9 cellular contexts compared by ENCODE assay signal in genomic region chr7:140084972-140085371, GRCh38. TPM values are rescaled to one million over a fixed set of nuclear protein-coding genes. Genes with fewer than 3 reads are reported as not detected.
DNase-seq lines count a peak whose midpoint lies in the region; ATAC-seq and TF ChIP-seq lines count a peak whose summit lies in the region.
"Had no signal": no experiment of that assay in that cellular context is flagged by ENCODE, and none has a peak within 500 bp of the region (broad histone marks: within the 10 kb centered on the region; RNA-seq: fewer than 3 reads in every experiment).

No MANE protein-coding gene starts in this region.

- 0 out of 2 replicates have a peak, but pooled peaks cover 4% of the 10 kb centered on the region for H3K27me3 ChIP-seq in MM.1S (replicated peaks; ENCODE audit: insufficient read depth, low read length)

- no peak overlapping the region for H2AFZ ChIP-seq in MM.1S (ENCODE audit: low read length)

- no peaks in the 10 kb centered on the region for H3K79me2 ChIP-seq in MM.1S (ENCODE audit: low read length)

- peak overlapping the region; percentile 55 for H3K27ac Mint-ChIP-seq in activated CD8-positive, alpha-beta memory T cell treated with anti-CD3 and anti-CD28 coated beads, Interleukin-2, amount 10 ng/mL, durations not matched to agents 7 days and 5 days

- H3K4me1 ChIP-seq in MM.1S (ENCODE audit: low read length) = peaks cover 11% of the 10 kb centered on the region; the same call in 1 of the 2 replicates
- H3K4me1 ChIP-seq: A549 had no signal

- no peaks in the 10 kb centered on the region for H3K9me2 ChIP-seq in MM.1S (replicated peaks; ENCODE audit: insufficient read depth, low read length)

- TF ChIP-seq CTCF in MM.1S (IDR thresholded peaks at IDR 0.05; ENCODE audit: low read length) = no peak

- H3K4me3 Mint-ChIP-seq in activated CD8-positive, alpha-beta memory T cell treated with anti-CD3 and anti-CD28 coated beads, Interleukin-2, amount 10 ng/mL, durations not matched to agents 7 days and 5 days = peak overlapping the region; percentile 21

- H3F3A ChIP-seq in MM.1S (ENCODE audit: insufficient read depth, low read length) = 0 out of 2 replicates have a peak, but pooled peaks cover 4% of the 10 kb centered on the region

- H3K36me3 ChIP-seq in MM.1S (replicated peaks; ENCODE audit: insufficient read depth, low read length) = no peaks in the 10 kb centered on the region

- DNase-seq in activated CD8-positive, alpha-beta memory T cell treated with anti-CD3 and anti-CD28 coated beads, Interleukin-2, amount 10 ng/mL, durations not matched to agents 7 days and 5 days = peak; percentile 89
- no peak for DNase-seq in activated CD8-positive, alpha-beta memory T cell treated with anti-CD3 and anti-CD28 coated beads, Interleukin-2, amount 50 U/mL, for 48 hours
- DNase-seq in activated CD4-positive, alpha-beta T cell treated with anti-CD3 and anti-CD28 coated beads for 4 hours = peak; percentile 22 to 30
- peak; percentile 26 to 46 for DNase-seq in stimulated activated CD4-positive, alpha-beta T cell treated with anti-CD3 and anti-CD28 coated beads, Interleukin-2, amount 100 ng/mL, for 24 hours
- DNase-seq in MM.1S (no peak), NCI-H1694 (lab: John Stamatoyannopoulos, UW) (no peak), NCI-H446 treated with DMSO at 0.1 percent for 48 hours (lab: John Stamatoyannopoulos, UW) (no peak)

- H3K9ac ChIP-seq in MM.1S (ENCODE audit: low read length) = no peak overlapping the region

- no peaks in the 10 kb centered on the region for H3K9me3 Mint-ChIP-seq in activated CD8-positive, alpha-beta memory T cell treated with anti-CD3 and anti-CD28 coated beads, Interleukin-2, amount 10 ng/mL, durations not matched to agents 7 days and 5 days (ENCODE audit: low read depth)

- H3K4me3 ChIP-seq in MM.1S (ENCODE audit: low read length) = no peak overlapping the region
- H3K4me3 ChIP-seq: A549 had no signal

- no peak overlapping the region for H3K4me2 ChIP-seq in MM.1S (ENCODE audit: low read depth, low read length)
- H3K4me2 ChIP-seq: A549 had no signal

- no peak overlapping the region for H3K27ac ChIP-seq in MM.1S (ENCODE audit: low read length)
- H3K27ac ChIP-seq: A549 had no signal

- H3K27me3 Mint-ChIP-seq in activated CD8-positive, alpha-beta memory T cell treated with anti-CD3 and anti-CD28 coated beads, Interleukin-2, amount 10 ng/mL, durations not matched to agents 7 days and 5 days = peaks cover 4% of the 10 kb centered on the region

- CTCF ChIA-PET in activated CD8-positive, alpha-beta memory T cell treated with anti-CD3 and anti-CD28 coated beads, Interleukin-2, amount 10 ng/mL, durations not matched to agents 7 days and 5 days (lab: Charles Lee) = no interaction called here

- peaks cover 29% of the 10 kb centered on the region for H3K4me1 Mint-ChIP-seq in activated CD8-positive, alpha-beta memory T cell treated with anti-CD3 and anti-CD28 coated beads, Interleukin-2, amount 10 ng/mL, durations not matched to agents 7 days and 5 days

- H3K36me3 Mint-ChIP-seq in activated CD8-positive, alpha-beta memory T cell treated with anti-CD3 and anti-CD28 coated beads, Interleukin-2, amount 10 ng/mL, durations not matched to agents 7 days and 5 days = peaks cover 4% of the 10 kb centered on the region

- H4K20me1 ChIP-seq in MM.1S (ENCODE audit: insufficient read depth, low read length) = no peaks in the 10 kb centered on the region

- peak; percentile 96 for ATAC-seq in activated CD8-positive, alpha-beta memory T cell treated with anti-CD3 and anti-CD28 coated beads, Interleukin-2, amount 10 ng/mL, durations not matched to agents 7 days and 5 days
- ATAC-seq in HG02852 (IDR thresholded peaks at IDR 0.05; ENCODE audit: unreplicated experiment) = peak; percentile 97
- ATAC-seq: A549 had no signal

- H3K9me3 ChIP-seq in MM.1S (replicated peaks; ENCODE audit: insufficient read depth, low read length) = no peaks in the 10 kb centered on the region
- H3K9me3 ChIP-seq: A549 had no signal

RNA-seq across cellular contexts. Expression of gene PARP12, which starts 22.2 kb away (rescaled TPM):
- total RNA-seq in activated CD8-positive, alpha-beta memory T cell treated with anti-CD3 and anti-CD28 coated beads, Interleukin-2, amount 10 ng/mL, durations not matched to agents 7 days and 5 days = 100 to 1,000 TPM; 104 to 215 TPM

Comparison
In these comparisons a context has a peak if more than half of its experiments do, and no peak if none do; other contexts are left out.
1. DNase-seq: peak in activated CD8-positive, alpha-beta memory T cell treated with anti-CD3 and anti-CD28 coated beads, Interleukin-2, amount 10 ng/mL, durations not matched to agents 7 days and 5 days (single experiment), activated CD4-positive, alpha-beta T cell treated with anti-CD3 and anti-CD28 coated beads for 4 hours (2 of 2) and stimulated activated CD4-positive, alpha-beta T cell treated with anti-CD3 and anti-CD28 coated beads, Interleukin-2, amount 100 ng/mL, for 24 hours (2 of 2); none in activated CD8-positive, alpha-beta memory T cell treated with anti-CD3 and anti-CD28 coated beads, Interleukin-2, amount 50 U/mL, for 48 hours (single experiment), MM.1S (single experiment), NCI-H1694 (single experiment) and NCI-H446 treated with DMSO at 0.1 percent for 48 hours (single experiment).